6 cellular contexts compared by ENCODE assay signal in the genomic region with DNA sequence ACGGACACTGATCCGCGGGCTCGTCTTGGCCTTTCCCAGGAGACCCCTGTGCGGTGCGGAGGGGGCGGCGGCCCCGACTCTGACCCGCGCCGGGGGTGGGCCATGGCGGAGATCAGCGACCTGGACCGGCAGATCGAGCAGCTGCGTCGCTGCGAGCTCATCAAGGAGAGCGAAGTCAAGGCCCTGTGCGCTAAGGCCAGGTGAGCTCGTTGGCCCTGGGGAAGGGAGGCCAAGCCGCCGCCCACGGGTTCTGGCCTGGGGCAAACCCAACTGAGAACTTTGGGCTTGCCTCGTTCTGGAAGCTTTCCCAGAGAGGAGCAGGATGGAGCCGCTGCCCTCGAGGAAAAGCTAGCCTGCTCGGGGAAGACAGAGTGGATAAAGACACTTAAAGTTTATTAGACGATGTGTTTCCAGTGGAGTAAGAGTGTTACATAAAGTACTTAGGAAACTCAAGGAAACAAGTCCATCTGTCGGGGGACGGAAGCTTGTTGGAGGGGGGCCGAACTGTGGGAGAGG. TPM values are rescaled to one million over a fixed set of nuclear protein-coding genes. Genes with fewer than 3 reads are reported as not detected.
DNase-seq lines count a peak whose midpoint lies in the region; ATAC-seq and TF ChIP-seq lines count a peak whose summit lies in the region.

No MANE protein-coding gene starts in this region.

- H3K27me3 Mint-ChIP-seq in naive B cell = no peaks in the 10 kb centered on the region

- DNase-seq in AG04449 (ENCODE audit: low read depth, low spot score) = no peak
- no peak for DNase-seq in ascending aorta (ENCODE audit: low spot score in 2 of 2)
- DNase-seq in naive B cell = no peak
- DNase-seq in GF-D8 (lab: John Stamatoyannopoulos, UW) = no peak
- no peak for DNase-seq in SW 1271 (lab: John Stamatoyannopoulos, UW)

- no peak for TF ChIP-seq CTCF in AG04449 (IDR thresholded peaks at IDR 0.05; ENCODE audit: insufficient read depth, low read length, missing control alignments)
- no peak for TF ChIP-seq CTCF in ascending aorta (IDR thresholded peaks at IDR 0.05)

- peaks cover 0 to 7% of the 10 kb centered on the region in 2 donors for H3K36me3 Mint-ChIP-seq in naive B cell

- CTCF ChIA-PET in AG04449 (lab: Yijun Ruan, JAX) = interaction anchor here (1.6 to 9.2 kb wide), 2 partner anchors 10 to 15 kb away, joined by 9 to 100 read pairs; partner anchors contain the start of genes ALDOA and TBX6

- peak overlapping the region; percentile 82 to 97 (median 96) for H3K27ac Mint-ChIP-seq in naive B cell

- H3K9me3 ChIP-seq in ascending aorta = no peaks in the 10 kb centered on the region

- H3K4me1 ChIP-seq in ascending aorta = peaks cover 6 to 19% of the 10 kb centered on the region in 2 donors

- no peaks in the 10 kb centered on the region for H3K9me3 Mint-ChIP-seq in naive B cell

- H3K4me3 ChIP-seq in AG04449 (ENCODE audit: low read depth, low read length) (peak overlapping the region; percentile 96), ascending aorta (peak overlapping the region; percentile 69 to 96)

- H3K4me3 Mint-ChIP-seq in naive B cell = peak overlapping the region; percentile 86 to 99 (median 96)

- POLR2A ChIA-PET in AG04449 (lab: Yijun Ruan, JAX) = interaction anchor here (0.8 to 8.5 kb wide), 3 partner anchors 10 to 16 kb away, joined by 3 to 66 read pairs (median 4); partner anchors contain the start of gene ALDOA

- H3K27ac ChIP-seq in ascending aorta = peak overlapping the region; percentile 92 to 93

- no peaks in the 10 kb centered on the region for H3K27me3 ChIP-seq in ascending aorta

- H3K4me1 Mint-ChIP-seq in naive B cell = peaks cover 27 to 41% (median 27%) of the 10 kb centered on the region in 3 donors

- H3K36me3 ChIP-seq in ascending aorta = peaks cover 44 to 51% of the 10 kb centered on the region in 2 donors

- ATAC-seq in HG02678 (IDR thresholded peaks at IDR 0.05; ENCODE audit: unreplicated experiment) (peak; percentile 29), naive B cell (ENCODE audit: low read depth in 2 of 2) (peak; percentile 43 to 57)

- intact Hi-C loops in ascending aorta (cut with DNase I) = loop anchor here (2.0 kb wide), 1 partner anchor 14 kb away; the partner anchor contains the start of gene TBX6

RNA-seq across cellular contexts. Expression of gene PPP4C, which starts 0.5 kb away (rescaled TPM):
- total RNA-seq in ascending aorta = 50.7 TPM
- polyA plus RNA-seq in naive B cell (ENCODE audit: low read depth in 6 of 6) = 100 to 1,000 TPM; 180 to 273 (median 206) TPM

RNA-seq across cellular contexts. Expression of gene ALDOA, which starts 10.8 kb away (rescaled TPM):
- 1,202 TPM for total RNA-seq in ascending aorta
- 100 to 1,000 TPM; 627 to 911 (median 721) TPM for polyA plus RNA-seq in naive B cell (ENCODE audit: low read depth in 6 of 6)

RNA-seq across cellular contexts. Expression of gene TBX6, which starts 15.4 kb away (rescaled TPM):
- total RNA-seq in ascending aorta = 0.75 TPM
- polyA plus RNA-seq in naive B cell (ENCODE audit: low read depth in 6 of 6) = under 1 TPM; 0.18 to 0.64 (median 0.41) TPM

RNA-seq across cellular contexts. Expression of gene YPEL3, which starts 19.7 kb away (rescaled TPM):
- total RNA-seq in ascending aorta = 98.6 TPM
- polyA plus RNA-seq in naive B cell (ENCODE audit: low read depth in 6 of 6) = 100 to 1,000 TPM; 214 to 383 (median 284) TPM

RNA-seq across cellular contexts. Expression of gene GDPD3, which starts 37.0 kb away (rescaled TPM):
- 0.53 TPM for total RNA-seq in ascending aorta
- polyA plus RNA-seq in naive B cell (ENCODE audit: low read depth in 6 of 6) = under 1 TPM in 1 of 6 donors, not detected in 5; 0.31 TPM
